ENCODE assay signal across 21 cellular contexts in genomic region chr10:23417254-23417653, GRCh38.
"Had no signal": no experiment of that assay in that cellular context is flagged by ENCODE, and none has a peak within 500 bp of the region (broad histone marks: within the 10 kb centered on the region; RNA-seq: fewer than 3 reads in every experiment).

No MANE protein-coding gene starts in this region.

- H3K27me3 Mint-ChIP-seq: activated B cell treated with CpG ODN at 0.5 μM for 24 hours; activated CD8-positive, alpha-beta T cell treated with anti-CD3 and anti-CD28 coated beads for 36 hours; type B pancreatic cell had no signal

- H3K9me3 Mint-ChIP-seq: activated B cell treated with CpG ODN at 0.5 μM for 24 hours; activated CD8-positive, alpha-beta T cell treated with anti-CD3 and anti-CD28 coated beads for 36 hours; activated T-cell treated with anti-CD3 and anti-CD28 coated beads, Interleukin-2, amount 50 U/mL, for 72 hours; memory B cell; naive thymus-derived CD8-positive, alpha-beta T cell; type B pancreatic cell had no signal

- DNase-seq: activated B cell treated with CpG ODN at 0.5 μM for 24 hours; activated CD4-positive, alpha-beta T cell treated with anti-CD3 and anti-CD28 coated beads for 48 hours; activated CD8-positive, alpha-beta T cell treated with anti-CD3 and anti-CD28 coated beads for 36 hours; activated gamma-delta T cell; activated T-cell treated with anti-CD3 and anti-CD28 coated beads, Interleukin-2, amount 50 U/mL, for 72 hours; amygdala; body of pancreas; effector CD8-positive, alpha-beta T cell; islet precursor cell; left ventricle myocardium inferior; naive thymus-derived CD8-positive, alpha-beta T cell; posterior cingulate gyrus; stimulated activated CD4-positive, alpha-beta T cell treated with anti-CD3 and anti-CD28 coated beads, Interleukin-4, amount 100 ng/mL, for 24 hours; stimulated activated naive CD4-positive, alpha-beta T cell; T-helper 2 cell had no signal

- H3K36me3 Mint-ChIP-seq: memory B cell; naive thymus-derived CD8-positive, alpha-beta T cell; type B pancreatic cell had no signal

- H3K27ac ChIP-seq: body of pancreas, left ventricle myocardium inferior, neutrophil, right atrium auricular region, skin epidermis had no signal

- H3K4me1 ChIP-seq: body of pancreas, left ventricle myocardium inferior, right atrium auricular region had no signal

- H3K27me3 ChIP-seq: body of pancreas, right atrium auricular region had no signal

- H3K4me3 ChIP-seq: body of pancreas, left ventricle myocardium inferior, right atrium auricular region, skin epidermis had no signal

- H3K9me3 ChIP-seq: body of pancreas, left ventricle myocardium inferior, neutrophil, right atrium auricular region had no signal

- ATAC-seq: activated CD8-positive, alpha-beta T cell treated with anti-CD3 and anti-CD28 coated beads for 36 hours; activated T-cell treated with anti-CD3 and anti-CD28 coated beads, Interleukin-2, amount 50 U/mL, for 72 hours; body of pancreas; naive thymus-derived CD8-positive, alpha-beta T cell had no signal

- H3K36me3 ChIP-seq: left ventricle myocardium inferior, neutrophil, right atrium auricular region had no signal

- H3K4me3 Mint-ChIP-seq: activated B cell treated with CpG ODN at 0.5 μM for 24 hours; activated CD8-positive, alpha-beta T cell treated with anti-CD3 and anti-CD28 coated beads for 36 hours; activated naive CD8-positive, alpha-beta T cell; activated T-cell treated with anti-CD3 and anti-CD28 coated beads, Interleukin-2, amount 50 U/mL, for 72 hours; memory B cell; naive thymus-derived CD8-positive, alpha-beta T cell; type B pancreatic cell had no signal

- H3K27ac Mint-ChIP-seq: activated B cell treated with CpG ODN at 0.5 μM for 24 hours; activated CD8-positive, alpha-beta T cell treated with anti-CD3 and anti-CD28 coated beads for 36 hours; activated naive CD8-positive, alpha-beta T cell; activated T-cell treated with anti-CD3 and anti-CD28 coated beads, Interleukin-2, amount 50 U/mL, for 72 hours; memory B cell; naive thymus-derived CD8-positive, alpha-beta T cell; type B pancreatic cell had no signal
